In the genomic region with DNA sequence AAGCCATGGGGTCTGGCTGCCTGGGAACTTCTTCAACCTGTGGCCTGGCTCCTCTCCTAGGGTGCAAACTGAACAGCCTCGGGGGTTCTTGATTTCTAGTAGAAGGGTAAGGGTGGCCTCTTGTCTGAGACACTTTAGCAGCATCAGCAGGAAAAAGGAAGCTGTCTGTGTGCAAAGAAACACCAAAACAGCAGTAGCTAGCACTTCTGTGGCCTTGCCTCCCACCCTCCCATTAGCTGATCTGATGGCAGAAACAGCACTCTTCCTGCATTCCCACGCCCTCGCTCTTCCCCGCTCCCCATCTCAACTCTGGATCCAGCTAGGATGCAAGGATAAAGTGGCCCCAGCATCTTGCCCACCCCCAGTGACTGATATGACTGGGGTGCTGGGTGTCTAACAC, we compare ENCODE assay signal across 1 cellular context.
TF ChIP-seq lines count a peak whose summit lies in the region.

No MANE protein-coding gene starts in this region.

TF ChIP-seq in GM23338, 12 proteins besides CTCF, POLR2A, EP300 and RAD21 (continued from another document):
- TF ChIP-seq, protein P1, sequence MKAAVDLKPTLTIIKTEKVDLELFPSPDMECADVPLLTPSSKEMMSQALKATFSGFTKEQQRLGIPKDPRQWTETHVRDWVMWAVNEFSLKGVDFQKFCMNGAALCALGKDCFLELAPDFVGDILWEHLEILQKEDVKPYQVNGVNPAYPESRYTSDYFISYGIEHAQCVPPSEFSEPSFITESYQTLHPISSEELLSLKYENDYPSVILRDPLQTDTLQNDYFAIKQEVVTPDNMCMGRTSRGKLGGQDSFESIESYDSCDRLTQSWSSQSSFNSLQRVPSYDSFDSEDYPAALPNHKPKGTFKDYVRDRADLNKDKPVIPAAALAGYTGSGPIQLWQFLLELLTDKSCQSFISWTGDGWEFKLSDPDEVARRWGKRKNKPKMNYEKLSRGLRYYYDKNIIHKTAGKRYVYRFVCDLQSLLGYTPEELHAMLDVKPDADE (IDR thresholded peaks at IDR 0.05): no peak
- no peak for TF ChIP-seq STAT1 (IDR thresholded peaks at IDR 0.05; ENCODE audit: unreplicated experiment)
- TF ChIP-seq, protein P2, sequence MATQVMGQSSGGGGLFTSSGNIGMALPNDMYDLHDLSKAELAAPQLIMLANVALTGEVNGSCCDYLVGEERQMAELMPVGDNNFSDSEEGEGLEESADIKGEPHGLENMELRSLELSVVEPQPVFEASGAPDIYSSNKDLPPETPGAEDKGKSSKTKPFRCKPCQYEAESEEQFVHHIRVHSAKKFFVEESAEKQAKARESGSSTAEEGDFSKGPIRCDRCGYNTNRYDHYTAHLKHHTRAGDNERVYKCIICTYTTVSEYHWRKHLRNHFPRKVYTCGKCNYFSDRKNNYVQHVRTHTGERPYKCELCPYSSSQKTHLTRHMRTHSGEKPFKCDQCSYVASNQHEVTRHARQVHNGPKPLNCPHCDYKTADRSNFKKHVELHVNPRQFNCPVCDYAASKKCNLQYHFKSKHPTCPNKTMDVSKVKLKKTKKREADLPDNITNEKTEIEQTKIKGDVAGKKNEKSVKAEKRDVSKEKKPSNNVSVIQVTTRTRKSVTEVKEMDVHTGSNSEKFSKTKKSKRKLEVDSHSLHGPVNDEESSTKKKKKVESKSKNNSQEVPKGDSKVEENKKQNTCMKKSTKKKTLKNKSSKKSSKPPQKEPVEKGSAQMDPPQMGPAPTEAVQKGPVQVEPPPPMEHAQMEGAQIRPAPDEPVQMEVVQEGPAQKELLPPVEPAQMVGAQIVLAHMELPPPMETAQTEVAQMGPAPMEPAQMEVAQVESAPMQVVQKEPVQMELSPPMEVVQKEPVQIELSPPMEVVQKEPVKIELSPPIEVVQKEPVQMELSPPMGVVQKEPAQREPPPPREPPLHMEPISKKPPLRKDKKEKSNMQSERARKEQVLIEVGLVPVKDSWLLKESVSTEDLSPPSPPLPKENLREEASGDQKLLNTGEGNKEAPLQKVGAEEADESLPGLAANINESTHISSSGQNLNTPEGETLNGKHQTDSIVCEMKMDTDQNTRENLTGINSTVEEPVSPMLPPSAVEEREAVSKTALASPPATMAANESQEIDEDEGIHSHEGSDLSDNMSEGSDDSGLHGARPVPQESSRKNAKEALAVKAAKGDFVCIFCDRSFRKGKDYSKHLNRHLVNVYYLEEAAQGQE (IDR thresholded peaks at IDR 0.05; ENCODE audit: unreplicated experiment): no peak
- TF ChIP-seq EZH2 (IDR thresholded peaks at IDR 0.05; ENCODE audit: low read depth, unreplicated experiment): no peak
TF ChIP-seq in GM23338: peak in this region for 0.
